ENCODE assay signal across 8 cellular contexts in the genomic region with DNA sequence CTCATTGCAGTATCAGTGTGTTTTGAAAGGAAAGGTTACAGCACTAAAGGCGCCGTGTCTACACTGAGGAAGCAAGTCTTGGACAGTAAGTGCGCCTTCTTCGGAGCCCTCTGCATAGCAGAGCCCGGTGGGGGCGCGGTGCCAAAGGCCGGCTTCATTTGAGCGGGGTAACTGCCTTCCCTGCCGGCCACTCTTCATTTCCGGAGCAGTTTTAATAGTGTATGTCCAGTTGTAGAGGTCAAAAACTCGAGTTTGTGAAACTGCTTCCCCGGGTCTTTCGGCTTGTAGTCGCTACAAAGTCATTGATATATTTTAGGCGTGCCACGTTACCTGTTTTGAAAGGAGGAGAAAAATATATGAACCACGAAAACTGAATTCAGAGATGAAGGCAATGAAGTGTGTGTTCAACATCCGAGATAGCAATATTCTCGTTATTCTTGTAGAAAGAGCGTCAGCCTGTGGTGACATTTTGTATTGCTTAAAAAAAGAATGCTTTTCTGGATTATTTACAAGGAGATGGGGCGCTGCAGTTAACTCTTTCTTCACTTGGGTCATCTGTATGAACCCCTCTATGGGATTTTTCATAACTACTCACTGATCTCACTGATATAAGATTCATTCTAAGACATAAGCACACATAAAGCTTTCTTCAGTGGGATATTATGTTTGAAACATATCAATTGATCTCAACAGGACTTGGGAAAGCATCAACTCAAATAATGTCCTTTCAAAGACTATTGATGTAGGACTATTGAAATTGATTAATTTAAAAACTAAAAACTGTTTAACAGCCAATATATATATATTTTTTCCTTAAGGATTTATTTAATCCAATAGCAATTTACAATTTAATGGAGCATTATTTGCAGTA. TPM values are rescaled to one million over a fixed set of nuclear protein-coding genes. Genes with fewer than 3 reads are reported as not detected.
DNase-seq lines count a peak whose midpoint lies in the region; ATAC-seq and TF ChIP-seq lines count a peak whose summit lies in the region.

No MANE protein-coding gene starts in this region.

- H4K20me1 ChIP-seq in IMR-90 (ENCODE audit: insufficient read depth, low read length): no peaks in the 10 kb centered on the region

- H3K14ac ChIP-seq in IMR-90 (replicated peaks; ENCODE audit: low read depth, low read length): peak overlapping the region; percentile 93

- no peaks in the 10 kb centered on the region for H3K36me3 ChIP-seq in IMR-90 (ENCODE audit: control insufficient read depth, insufficient read depth, low read length)
- H3K36me3 ChIP-seq in Peyer's patch: no peaks in the 10 kb centered on the region
- H3K36me3 ChIP-seq in neutrophil: no peaks in the 10 kb centered on the region

- TF ChIP-seq CTCF in IMR-90 (conservative IDR thresholded peaks at IDR 0.05; ENCODE audit: low read depth, low read length): peak; percentile 87
- peak; percentile 42 to 69 (median 65) for TF ChIP-seq CTCF in Peyer's patch (IDR thresholded peaks at IDR 0.05)
- peak; percentile 68 for TF ChIP-seq CTCF in glutamatergic neuron (IDR thresholded peaks at IDR 0.05; ENCODE audit: partially characterized antibody, unreplicated experiment)
- no peak for TF ChIP-seq CTCF in neutrophil (IDR thresholded peaks at IDR 0.05)

- peak overlapping the region; percentile 50 for H2AK9ac ChIP-seq in IMR-90 (replicated peaks; ENCODE audit: low read depth, low read length, poor library complexity)

- H3K27me3 ChIP-seq in IMR-90 (ENCODE audit: control insufficient read depth, insufficient read depth, low read length): no peaks in the 10 kb centered on the region
- no peaks in the 10 kb centered on the region for H3K27me3 ChIP-seq in Peyer's patch
- H3K27me3 ChIP-seq in neutrophil: peaks cover 11% of the 10 kb centered on the region

- H3K27ac ChIP-seq in IMR-90 (ENCODE audit: insufficient read depth, low read length) (peak overlapping the region; percentile 83), Peyer's patch (peak overlapping the region; percentile 80 to 94 (median 84)), neutrophil (peak overlapping the region; percentile 90)

- H3K9ac ChIP-seq in IMR-90 (ENCODE audit: low read depth, low read length): peak overlapping the region; percentile 91

- peak overlapping the region; percentile 85 for H2BK120ac ChIP-seq in IMR-90 (ENCODE audit: low read depth, low read length)

- H2AFZ ChIP-seq in IMR-90 (replicated peaks; ENCODE audit: low read length, poor library complexity): peak overlapping the region; percentile 87

- H3K4me3 ChIP-seq in IMR-90 (ENCODE audit: insufficient read depth, low read depth, low read length): peak overlapping the region; percentile 78
- H3K4me3 ChIP-seq in Peyer's patch: peak overlapping the region; percentile 53 to 76 (median 66)
- peak overlapping the region; percentile 76 to 79 for H3K4me3 ChIP-seq in neutrophil (ENCODE audit: low read depth in 1 of 2, low read length in 1 of 2)

- TF ChIP-seq POLR2A in IMR-90 (IDR thresholded peaks at IDR 0.05; ENCODE audit: low read depth, low read length): no peak; the same call in 1 of the 2 replicates
- no peak for TF ChIP-seq POLR2A in Peyer's patch (IDR thresholded peaks at IDR 0.05)

- no TSS peak for BruUV-seq in IMR-90 (replicated peaks; lab: Mats Ljungman, UMichigan)

- H3K27me3 Mint-ChIP-seq in activated naive CD4-positive, alpha-beta T cell treated with anti-CD3 and anti-CD28 coated beads, Interleukin-2, amount 10 ng/mL, durations not matched to agents 7 days and 5 days: peaks cover 20% of the 10 kb centered on the region
- H3K27me3 Mint-ChIP-seq in glutamatergic neuron (ENCODE audit: unreplicated experiment): peaks cover 16% of the 10 kb centered on the region

- POLR2A ChIA-PET in IMR-90 (lab: Charles Lee; ENCODE audit: unreplicated experiment): no interaction called here

- in situ Hi-C loops in IMR-90 (cut with MboI; ENCODE audit: low sequenced_read_pairs): loop anchor here (10.0 to 25.0 kb wide), 3 partner anchors 457 to 1095 kb away; no protein-coding TSS in a partner anchor

- 0% methylated on average over 9 of the region's 22 CpGs; no CpG with 5 or more reads in 1 of the 2 experiments for WGBS in IMR-90 (ENCODE audit: extremely low coverage in 2 of 2, insufficient read length in 1 of 2), 2 experiments

- CTCF ChIA-PET in IMR-90 (lab: Yijun Ruan, JAX): interaction anchor here (0.6 to 2.4 kb wide), 5 partner anchors 45 to 1981 kb away, joined by 3 to 11 read pairs (median 5); no protein-coding TSS in a partner anchor
- CTCF ChIA-PET in activated naive CD4-positive, alpha-beta T cell treated with anti-CD3 and anti-CD28 coated beads, Interleukin-2, amount 10 ng/mL, durations not matched to agents 7 days and 5 days (lab: Charles Lee): interaction anchor here (0.7 to 1.1 kb wide), 2 partner anchors 588 to 1694 kb away, joined by 3 read pairs; no protein-coding TSS in a partner anchor

- H3K4me2 ChIP-seq in IMR-90 (ENCODE audit: low read depth, low read length): peak overlapping the region; percentile 96

- H4K8ac ChIP-seq in IMR-90 (ENCODE audit: low read depth in 2 of 2, low read length in 2 of 2): peak overlapping the region; percentile 61 to 81

- peaks cover 0 to 11% of the 10 kb centered on the region in 2 experiments; a peak in 2 of 4 replicates for H3K79me1 ChIP-seq in IMR-90 (ENCODE audit: low read depth in 1 of 2, low read length in 2 of 2)

- peak overlapping the region; percentile 90 for H3K56ac ChIP-seq in IMR-90 (ENCODE audit: extremely low read depth, insufficient read depth, low read length)

- DNase-seq in DMS53 treated with DMSO at 0.1 percent for 48 hours (lab: John Stamatoyannopoulos, UW; ENCODE audit: unreplicated experiment) (peak; percentile 52), IMR-90 (peak; percentile 73), Peyer's patch (peak in 2 of 3 donors; percentile 72 to 86), glutamatergic neuron (peak; percentile 69)
- DNase-seq in activated naive CD4-positive, alpha-beta T cell treated with anti-CD3 and anti-CD28 coated beads, Interleukin-2, amount 10 ng/mL, durations not matched to agents 7 days and 5 days: peak; percentile 43

- intact Hi-C loops in IMR-90 (cut with micrococcal nuclease): loop anchor here (1.0 to 10.0 kb wide), 10 partner anchors 104 to 1238 kb away; no protein-coding TSS in a partner anchor

- H3K4ac ChIP-seq in IMR-90 (ENCODE audit: low read depth, low read length): peak overlapping the region; percentile 89

- peak; percentile 29 for ATAC-seq in GM21528 (IDR thresholded peaks at IDR 0.05; ENCODE audit: low FRiP score, unreplicated experiment)
- ATAC-seq in IMR-90 (ENCODE audit: low read depth): peak; percentile 6
- no peak for ATAC-seq in HG02571 (IDR thresholded peaks at IDR 0.05; ENCODE audit: unreplicated experiment)

- peak overlapping the region; percentile 87 for H3K18ac ChIP-seq in IMR-90 (ENCODE audit: low read depth, low read length)

- no peaks in the 10 kb centered on the region for H3K9me1 ChIP-seq in IMR-90 (ENCODE audit: insufficient read depth, low read length)

- H3K4me1 Mint-ChIP-seq in activated naive CD4-positive, alpha-beta T cell treated with anti-CD3 and anti-CD28 coated beads, Interleukin-2, amount 10 ng/mL, durations not matched to agents 7 days and 5 days: peaks cover 45% of the 10 kb centered on the region
- peaks cover 14% of the 10 kb centered on the region for H3K4me1 Mint-ChIP-seq in glutamatergic neuron (ENCODE audit: low read depth, unreplicated experiment)

- H4K5ac ChIP-seq in IMR-90 (ENCODE audit: low read depth, low read length): peak overlapping the region; percentile 70

- peak overlapping the region; percentile 70 for H2BK20ac ChIP-seq in IMR-90 (ENCODE audit: low read depth, low read length)

- no peaks in the 10 kb centered on the region for H3K9me3 ChIP-seq in IMR-90 (ENCODE audit: control insufficient read depth, insufficient read depth, low read length)
- H3K9me3 ChIP-seq in Peyer's patch: no peaks in the 10 kb centered on the region
- H3K9me3 ChIP-seq in neutrophil: no peaks in the 10 kb centered on the region

- peak overlapping the region; percentile 95 for H3K27ac Mint-ChIP-seq in activated naive CD4-positive, alpha-beta T cell treated with anti-CD3 and anti-CD28 coated beads, Interleukin-2, amount 10 ng/mL, durations not matched to agents 7 days and 5 days
- H3K27ac Mint-ChIP-seq in glutamatergic neuron (ENCODE audit: unreplicated experiment): peak overlapping the region; percentile 74

- H2BK5ac ChIP-seq in IMR-90 (ENCODE audit: low read depth, low read length, poor library complexity, severe bottlenecking): peak overlapping the region; percentile 84

- dilution Hi-C loops in IMR-90 (cut with HindIII; ENCODE audit: low sequenced_read_pairs, unreplicated experiment): no loop called here

- no peaks in the 10 kb centered on the region for H3K9me3 Mint-ChIP-seq in activated naive CD4-positive, alpha-beta T cell treated with anti-CD3 and anti-CD28 coated beads, Interleukin-2, amount 10 ng/mL, durations not matched to agents 7 days and 5 days
- peaks cover 23% of the 10 kb centered on the region for H3K9me3 Mint-ChIP-seq in glutamatergic neuron (ENCODE audit: unreplicated experiment)

- peak overlapping the region; percentile 83 for H3K4me3 Mint-ChIP-seq in activated naive CD4-positive, alpha-beta T cell treated with anti-CD3 and anti-CD28 coated beads, Interleukin-2, amount 10 ng/mL, durations not matched to agents 7 days and 5 days
- peak overlapping the region; percentile 97 for H3K4me3 Mint-ChIP-seq in glutamatergic neuron (ENCODE audit: unreplicated experiment)

- TF ChIP-seq RAD21 in IMR-90 (IDR thresholded peaks at IDR 0.05; ENCODE audit: low read length): peak; percentile 91

- peak overlapping the region; percentile 94 for H2AK5ac ChIP-seq in IMR-90 (ENCODE audit: low read depth, low read length)

- H3K4me1 ChIP-seq in IMR-90 (ENCODE audit: control insufficient read depth, insufficient read depth, low read length) (no peaks in the 10 kb centered on the region; the same call in 1 of the 2 replicates), Peyer's patch (peaks cover 0 to 24% (median 2%) of the 10 kb centered on the region in 4 donors), neutrophil (ENCODE audit: control insufficient read depth in 1 of 2, insufficient read depth in 1 of 2, low read depth in 1 of 2, low read length in 1 of 2) (peaks cover 22 to 43% of the 10 kb centered on the region in 2 experiments)

- H2BK15ac ChIP-seq in IMR-90 (ENCODE audit: low read depth, low read length): peak overlapping the region; percentile 83; the same call in 2 of the 3 replicates

- peak overlapping the region; percentile 83 for H4K91ac ChIP-seq in IMR-90 (ENCODE audit: insufficient read depth, low read depth, low read length)

- no peaks in the 10 kb centered on the region for H3K36me3 Mint-ChIP-seq in activated naive CD4-positive, alpha-beta T cell treated with anti-CD3 and anti-CD28 coated beads, Interleukin-2, amount 10 ng/mL, durations not matched to agents 7 days and 5 days
- H3K36me3 Mint-ChIP-seq in glutamatergic neuron (ENCODE audit: unreplicated experiment): no peaks in the 10 kb centered on the region

- peak overlapping the region; percentile 95 for H3K23ac ChIP-seq in IMR-90 (ENCODE audit: low read depth, low read length)

RNA-seq across cellular contexts. Expression of gene ALCAM, which starts 3.0 kb away (rescaled TPM):
- 400 and 423 TPM in 2 replicates for total RNA-seq in IMR-90 (2012; rRNA removed)
- 105 and 117 TPM in 2 replicates for polyA plus RNA-seq in IMR-90 (2012; rRNA removed)
- polyA plus RNA-seq in IMR-90 (2012; cell fraction: cytosol; rRNA removed): 32.8 and 49.6 TPM in 2 replicates
- 29.9 and 107 TPM in 2 replicates for polyA plus RNA-seq in IMR-90 (2012; cell fraction: nucleus; rRNA removed; ENCODE audit: low replicate concordance)
- total RNA-seq in Peyer's patch: 10 to 100 TPM; 18.6 to 43.7 (median 21.2) TPM
- total RNA-seq in glutamatergic neuron (ENCODE audit: unreplicated experiment): 115 TPM
